ENCODE assay signal across 18 cellular contexts in genomic region chr13:31081316-31081715, GRCh38.
A peak's percentile ranks its signal among the peaks of the same experiment; 100 is the strongest.
DNase-seq lines count a peak whose midpoint lies in the region; ATAC-seq, FAIRE-seq and TF ChIP-seq lines count a peak whose summit lies in the region.
"Had no signal": no experiment of that assay in that cellular context is flagged by ENCODE, and none has a peak within 500 bp of the region (broad histone marks: within the 10 kb centered on the region; RNA-seq: fewer than 3 reads in every experiment).

No MANE protein-coding gene starts in this region.

- H3K4me2 ChIP-seq in GM23338 (no peak overlapping the region), mesenchymal stem cell (ENCODE audit: low read length, poor library complexity, severe bottlenecking) (no peak overlapping the region)
- H3K4me2 ChIP-seq: BLaER1, SK-N-SH had no signal

- no peaks in the 10 kb centered on the region for H3K4me1 ChIP-seq in GM23338 (ENCODE audit: insufficient read depth)
- H3K4me1 ChIP-seq in mesenchymal stem cell (ENCODE audit: control insufficient read depth, insufficient read depth, low read depth, low read length) = no peaks in the 10 kb centered on the region
- H3K4me1 ChIP-seq: BLaER1 had no signal

- ATAC-seq in GM19025 (IDR thresholded peaks at IDR 0.05; ENCODE audit: low read depth, unreplicated experiment) (peak; percentile 73), GM23338 (no peak), HG03097 (IDR thresholded peaks at IDR 0.05; ENCODE audit: low FRiP score, unreplicated experiment) (peak; percentile 72), GM18861 (IDR thresholded peaks at IDR 0.05; ENCODE audit: unreplicated experiment) (no peak)
- ATAC-seq: HCT116, K562 had no signal

- H4K91ac ChIP-seq in mesenchymal stem cell (ENCODE audit: low read length) = no peak overlapping the region

- no peak overlapping the region for H3K4ac ChIP-seq in mesenchymal stem cell (ENCODE audit: low read depth in 1 of 2, low read length in 2 of 2)

- no peak for FAIRE-seq in HTR-8/SVneo (lab: Jason Lieb, UNC)
- FAIRE-seq: K562 had no signal

- H4K20me1 ChIP-seq in GM23338 (replicated peaks; ENCODE audit: insufficient read depth) = no peaks in the 10 kb centered on the region
- H4K20me1 ChIP-seq: BLaER1 had no signal

- H3K9me3 Mint-ChIP-seq in GM23338 = no peaks in the 10 kb centered on the region
- H3K9me3 Mint-ChIP-seq: T-helper 2 cell treated with Interferon-gamma antibody and Interleukin-4, amounts not matched to agents 5 μg/mL and 100 μg/mL, for 36 hours had no signal

- H3K9me3 ChIP-seq in mesenchymal stem cell (ENCODE audit: control insufficient read depth, low read length) = no peaks in the 10 kb centered on the region
- H3K9me3 ChIP-seq: SK-N-SH had no signal

- H2AK5ac ChIP-seq in mesenchymal stem cell (ENCODE audit: low read length, severe bottlenecking) = no peak overlapping the region

- no peaks in the 10 kb centered on the region for H3K36me3 Mint-ChIP-seq in GM23338 (ENCODE audit: low read depth)
- H3K36me3 Mint-ChIP-seq: CD4-positive, alpha-beta memory T cell had no signal

- no peak overlapping the region for H3K27ac ChIP-seq in GM23338 (ENCODE audit: low read depth)
- H3K27ac ChIP-seq in mesenchymal stem cell (ENCODE audit: low read length, poor library complexity, severe bottlenecking) = no peak overlapping the region
- H3K27ac ChIP-seq: BLaER1, GM23248 had no signal

- no peak overlapping the region for H3K18ac ChIP-seq in mesenchymal stem cell (ENCODE audit: low read depth in 1 of 2, low read length in 2 of 2)

- H3K79me1 ChIP-seq in mesenchymal stem cell (replicated peaks; ENCODE audit: low read length, poor library complexity, severe bottlenecking) = no peaks in the 10 kb centered on the region

- no peaks in the 10 kb centered on the region for H3K4me1 Mint-ChIP-seq in GM23338
- H3K4me1 Mint-ChIP-seq: CD4-positive, alpha-beta memory T cell had no signal

- H2AFZ ChIP-seq in GM23338 (0 out of 2 replicates have a peak overlapping the region, but pooled peaks have one; percentile 18), mesenchymal stem cell (ENCODE audit: low read depth, low read length) (no peak overlapping the region)
- H2AFZ ChIP-seq: GM23248 had no signal

- peaks cover 1% of the 10 kb centered on the region for H3K27me3 Mint-ChIP-seq in GM23338 (ENCODE audit: insufficient read depth, low read depth, poor library complexity)

- no peak overlapping the region for H3K23ac ChIP-seq in mesenchymal stem cell (ENCODE audit: low read length in 2 of 2)

- H3K27ac Mint-ChIP-seq in GM23338 = no peak overlapping the region
- H3K27ac Mint-ChIP-seq: CD4-positive, alpha-beta memory T cell; T-helper 2 cell treated with Interferon-gamma antibody and Interleukin-4, amounts not matched to agents 5 μg/mL and 100 μg/mL, for 36 hours had no signal

- H4K8ac ChIP-seq in mesenchymal stem cell (ENCODE audit: low read length) = no peak overlapping the region

- H3K14ac ChIP-seq in mesenchymal stem cell (ENCODE audit: low read length in 2 of 2) = no peak overlapping the region

- 90% methylated on average over 4 of the region's 6 CpGs for WGBS in mesenchymal stem cell

- H3K4me3 ChIP-seq in GM23338 (no peak overlapping the region), mesenchymal stem cell (ENCODE audit: insufficient read depth in 1 of 2, low read depth in 1 of 2, low read length in 2 of 2) (no peak overlapping the region)
- H3K4me3 ChIP-seq: BLaER1, GM23248, K562 had no signal

- H3F3A ChIP-seq in GM23338 (replicated peaks; ENCODE audit: low read depth) = no peaks in the 10 kb centered on the region

- H2BK5ac ChIP-seq in mesenchymal stem cell (ENCODE audit: low read depth, low read length, poor library complexity, severe bottlenecking) = no peak overlapping the region

- H3K9me2 ChIP-seq in GM23338 (ENCODE audit: insufficient read depth) = no peaks in the 10 kb centered on the region; the same call in 1 of the 2 replicates
- H3K9me2 ChIP-seq: SK-N-SH had no signal

- H3K9ac ChIP-seq in mesenchymal stem cell (ENCODE audit: low read length) = no peak overlapping the region
- H3K9ac ChIP-seq: BLaER1, GM23248, SK-N-SH had no signal

- H2BK12ac ChIP-seq in mesenchymal stem cell (ENCODE audit: low read length in 2 of 2) = peak overlapping the region in 1 of 2 experiments; percentile 15

- no peak overlapping the region for H2BK120ac ChIP-seq in mesenchymal stem cell (ENCODE audit: low read depth, low read length)

- no peak for TF ChIP-seq CTCF in GM23338 (conservative IDR thresholded peaks at IDR 0.05; ENCODE audit: low read depth in 2 of 2)

- H3K4me3 Mint-ChIP-seq in GM23338 = no peak overlapping the region
- H3K4me3 Mint-ChIP-seq: CD4-positive, alpha-beta memory T cell; T-helper 2 cell treated with Interferon-gamma antibody and Interleukin-4, amounts not matched to agents 5 μg/mL and 100 μg/mL, for 36 hours had no signal

- DNase-seq in GM23338 (ENCODE audit: low spot score) = no peak
- DNase-seq in mesenchymal stem cell = no peak
- DNase-seq in DMS53 (lab: John Stamatoyannopoulos, UW) = no peak
- no peak for DNase-seq in HTR-8/SVneo (ENCODE audit: insufficient read length, low spot score)
- DNase-seq: Calu3; CD4-positive, alpha-beta memory T cell; GM23248; NCI-H1105; NCI-H2081 treated with DMSO at 0.1 percent for 48 hours; SHP77 treated with DMSO at 0.1 percent for 48 hours; SK-N-SH had no signal

- H3K36me3 ChIP-seq in GM23338 (ENCODE audit: insufficient read depth) (no peaks in the 10 kb centered on the region), mesenchymal stem cell (ENCODE audit: control insufficient read depth in 1 of 2, insufficient read depth in 2 of 2, low read depth in 1 of 2, low read length in 2 of 2) (no peaks in the 10 kb centered on the region)
- H3K36me3 ChIP-seq: BLaER1 had no signal

- H3K27me3 ChIP-seq in GM23338 (ENCODE audit: insufficient read depth) = no peaks in the 10 kb centered on the region
- H3K27me3 ChIP-seq in mesenchymal stem cell (ENCODE audit: control insufficient read depth in 1 of 2, insufficient read depth in 1 of 2, low read length in 2 of 2) = peaks cover 8 to 25% of the 10 kb centered on the region in 2 experiments
- H3K27me3 ChIP-seq: BLaER1 had no signal

- no peaks in the 10 kb centered on the region for H3K79me2 ChIP-seq in GM23338 (replicated peaks; ENCODE audit: insufficient read depth)

- H2BK15ac ChIP-seq in mesenchymal stem cell (ENCODE audit: low read depth, poor library complexity, severe bottlenecking) = peak overlapping the region; percentile 17

TF ChIP-seq in GM23338, 12 proteins besides CTCF, POLR2A, EP300 and RAD21 (continues in another document):
- TF ChIP-seq NANOG (IDR thresholded peaks at IDR 0.05; ENCODE audit: borderline replicate concordance) (no peak), EZH2phosphoT487 (IDR thresholded peaks at IDR 0.05; ENCODE audit: unreplicated experiment) (no peak), JUNB (IDR thresholded peaks at IDR 0.05; ENCODE audit: unreplicated experiment) (no peak), POLR2AphosphoS5 (IDR thresholded peaks at IDR 0.05; ENCODE audit: low read depth) (no peak), EZH2 (IDR thresholded peaks at IDR 0.05; ENCODE audit: low read depth, unreplicated experiment) (no peak), ZNF331 (CRISPR knock-in tag; IDR thresholded peaks at IDR 0.05; ENCODE audit: low read depth) (no peak), ETS1 (IDR thresholded peaks at IDR 0.05) (no peak), STAT1 (IDR thresholded peaks at IDR 0.05; ENCODE audit: unreplicated experiment) (no peak), ZNF114 (CRISPR knock-in tag; IDR thresholded peaks at IDR 0.05) (no peak)
- TF ChIP-seq, protein P1, sequence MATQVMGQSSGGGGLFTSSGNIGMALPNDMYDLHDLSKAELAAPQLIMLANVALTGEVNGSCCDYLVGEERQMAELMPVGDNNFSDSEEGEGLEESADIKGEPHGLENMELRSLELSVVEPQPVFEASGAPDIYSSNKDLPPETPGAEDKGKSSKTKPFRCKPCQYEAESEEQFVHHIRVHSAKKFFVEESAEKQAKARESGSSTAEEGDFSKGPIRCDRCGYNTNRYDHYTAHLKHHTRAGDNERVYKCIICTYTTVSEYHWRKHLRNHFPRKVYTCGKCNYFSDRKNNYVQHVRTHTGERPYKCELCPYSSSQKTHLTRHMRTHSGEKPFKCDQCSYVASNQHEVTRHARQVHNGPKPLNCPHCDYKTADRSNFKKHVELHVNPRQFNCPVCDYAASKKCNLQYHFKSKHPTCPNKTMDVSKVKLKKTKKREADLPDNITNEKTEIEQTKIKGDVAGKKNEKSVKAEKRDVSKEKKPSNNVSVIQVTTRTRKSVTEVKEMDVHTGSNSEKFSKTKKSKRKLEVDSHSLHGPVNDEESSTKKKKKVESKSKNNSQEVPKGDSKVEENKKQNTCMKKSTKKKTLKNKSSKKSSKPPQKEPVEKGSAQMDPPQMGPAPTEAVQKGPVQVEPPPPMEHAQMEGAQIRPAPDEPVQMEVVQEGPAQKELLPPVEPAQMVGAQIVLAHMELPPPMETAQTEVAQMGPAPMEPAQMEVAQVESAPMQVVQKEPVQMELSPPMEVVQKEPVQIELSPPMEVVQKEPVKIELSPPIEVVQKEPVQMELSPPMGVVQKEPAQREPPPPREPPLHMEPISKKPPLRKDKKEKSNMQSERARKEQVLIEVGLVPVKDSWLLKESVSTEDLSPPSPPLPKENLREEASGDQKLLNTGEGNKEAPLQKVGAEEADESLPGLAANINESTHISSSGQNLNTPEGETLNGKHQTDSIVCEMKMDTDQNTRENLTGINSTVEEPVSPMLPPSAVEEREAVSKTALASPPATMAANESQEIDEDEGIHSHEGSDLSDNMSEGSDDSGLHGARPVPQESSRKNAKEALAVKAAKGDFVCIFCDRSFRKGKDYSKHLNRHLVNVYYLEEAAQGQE (IDR thresholded peaks at IDR 0.05; ENCODE audit: unreplicated experiment) = no peak

Comparison
In these comparisons a context has a peak if more than half of its experiments do, and no peak if none do; other contexts are left out.
1. ATAC-seq: peak in GM19025 (single experiment) and HG03097 (single experiment); none in GM23338 (single experiment) and GM18861 (single experiment).